In the genomic region with DNA sequence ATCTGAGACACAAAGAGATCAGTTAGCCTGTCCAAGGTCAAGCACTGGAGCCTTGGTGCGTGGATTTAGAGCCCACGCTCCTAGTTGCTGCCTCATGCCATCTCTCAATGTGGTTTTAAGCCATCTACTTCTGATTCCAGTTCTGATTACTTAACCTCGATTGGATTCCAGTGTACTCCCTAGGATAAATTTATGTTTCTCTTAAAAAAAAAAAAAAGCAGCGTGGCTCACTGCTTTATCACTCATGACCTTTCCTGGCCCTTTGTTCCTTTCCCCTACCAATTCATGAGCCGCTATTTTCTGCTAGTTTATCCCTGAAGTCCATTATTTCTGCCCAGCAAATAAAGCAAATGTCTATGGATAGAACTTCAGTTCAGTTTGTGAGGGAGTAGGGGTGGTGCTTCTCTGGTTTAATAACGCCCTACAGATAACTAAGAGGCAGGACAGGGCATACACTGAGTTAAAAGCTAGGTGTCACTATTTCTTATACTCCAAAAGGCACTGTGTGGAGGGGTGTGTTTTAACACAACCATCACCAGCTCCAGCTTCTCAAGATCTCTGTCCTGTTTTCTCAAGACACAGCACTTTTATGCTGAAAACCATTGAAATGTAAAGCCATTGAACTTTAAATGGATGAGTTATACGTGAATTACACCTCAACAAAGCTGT, we compare ENCODE assay signal across 11 cellular contexts. TPM values are rescaled to one million over a fixed set of nuclear protein-coding genes. Genes with fewer than 3 reads are reported as not detected.
DNase-seq lines count a peak whose midpoint lies in the region; ATAC-seq, FAIRE-seq and TF ChIP-seq lines count a peak whose summit lies in the region.
"Had no signal": no experiment of that assay in that cellular context is flagged by ENCODE, and none has a peak within 500 bp of the region (broad histone marks: within the 10 kb centered on the region; RNA-seq: fewer than 3 reads in every experiment).

No MANE protein-coding gene starts in this region.

- H3K4me3 ChIP-seq in Jurkat, Clone E6-1 (ENCODE audit: low read length) = no peak overlapping the region
- H3K4me3 ChIP-seq in bronchial epithelial cell (ENCODE audit: low read depth, low read length) (no peak overlapping the region), neural progenitor cell (no peak overlapping the region)
- H3K4me3 ChIP-seq: BLaER1, heart right ventricle had no signal

- peaks cover 5% of the 10 kb centered on the region for H3K27me3 Mint-ChIP-seq in neural progenitor cell (ENCODE audit: insufficient read depth, low read depth)

- peaks cover 6% of the 10 kb centered on the region for H3K9me3 Mint-ChIP-seq in neural progenitor cell
- H3K9me3 Mint-ChIP-seq: stimulated activated naive CD8-positive, alpha-beta T cell treated with anti-CD3 and anti-CD28 coated beads, Interleukin-15, Interleukin-2, amounts not matched to agents 100 ng/mL and 50 ng/mL, for 24 hours had no signal

- TF ChIP-seq CTCF in bronchial epithelial cell (IDR thresholded peaks at IDR 0.05; ENCODE audit: insufficient read depth, low read length, severe bottlenecking) (peak; percentile 46), neural progenitor cell (IDR thresholded peaks at IDR 0.05) (peak; percentile 25)

- H3K4me1 ChIP-seq in neural progenitor cell = peaks cover 25% of the 10 kb centered on the region

- H3K4me1 Mint-ChIP-seq in neural progenitor cell = peaks cover 20% of the 10 kb centered on the region

- no peak overlapping the region for H3K4me3 Mint-ChIP-seq in neural progenitor cell
- H3K4me3 Mint-ChIP-seq: stimulated activated naive CD8-positive, alpha-beta T cell treated with anti-CD3 and anti-CD28 coated beads, Interleukin-15, Interleukin-2, amounts not matched to agents 100 ng/mL and 50 ng/mL, for 24 hours had no signal

- H3K27ac Mint-ChIP-seq in neural progenitor cell = no peak overlapping the region
- H3K27ac Mint-ChIP-seq: stimulated activated naive CD8-positive, alpha-beta T cell treated with anti-CD3 and anti-CD28 coated beads, Interleukin-15, Interleukin-2, amounts not matched to agents 100 ng/mL and 50 ng/mL, for 24 hours had no signal

- H2AFZ ChIP-seq in neural progenitor cell (replicated peaks) = no peak overlapping the region

- H4K20me1 ChIP-seq in neural progenitor cell (ENCODE audit: low read depth) = no peaks in the 10 kb centered on the region
- H4K20me1 ChIP-seq: BLaER1 had no signal

- H3K79me2 ChIP-seq in neural progenitor cell (ENCODE audit: low read depth) = no peaks in the 10 kb centered on the region

- peaks cover 12% of the 10 kb centered on the region for H3F3A ChIP-seq in neural progenitor cell (ENCODE audit: low read depth)

- ATAC-seq in HG03039 (IDR thresholded peaks at IDR 0.05; ENCODE audit: unreplicated experiment) = no peak

- no peak overlapping the region for H3K27ac ChIP-seq in neural progenitor cell
- H3K27ac ChIP-seq: BLaER1, heart right ventricle had no signal

- DNase-seq in NCI-H2107 treated with DMSO at 0.1 percent for 48 hours (lab: John Stamatoyannopoulos, UW; ENCODE audit: unreplicated experiment) (peak; percentile 36), NCI-H2107 (lab: John Stamatoyannopoulos, UW) (no peak), bronchial epithelial cell (ENCODE audit: low read depth) (peak; percentile 47), neural progenitor cell (ENCODE audit: low spot score) (no peak), AG20443 (ENCODE audit: low spot score) (no peak), NCI-H2029 (lab: John Stamatoyannopoulos, UW) (no peak)
- DNase-seq in Jurkat, Clone E6-1 (ENCODE audit: low read depth, low spot score) = peak; percentile 37
- DNase-seq: heart right ventricle had no signal

- no peak overlapping the region for H3K9ac ChIP-seq in neural progenitor cell
- H3K9ac ChIP-seq: BLaER1 had no signal

- FAIRE-seq in bronchial epithelial cell (lab: Jason Lieb, UNC) = no peak

- H3K36me3 ChIP-seq in bronchial epithelial cell (ENCODE audit: control insufficient read depth, insufficient read depth, low read length) (no peaks in the 10 kb centered on the region), neural progenitor cell (no peaks in the 10 kb centered on the region)
- H3K36me3 ChIP-seq: BLaER1, heart right ventricle had no signal

- H3K36me3 Mint-ChIP-seq in neural progenitor cell = no peaks in the 10 kb centered on the region

- no peaks in the 10 kb centered on the region for H3K9me3 ChIP-seq in neural progenitor cell (ENCODE audit: low read depth)

- H3K27me3 ChIP-seq in bronchial epithelial cell (ENCODE audit: control insufficient read depth, insufficient read depth, low read length) (no peaks in the 10 kb centered on the region), neural progenitor cell (no peaks in the 10 kb centered on the region)
- H3K27me3 ChIP-seq: BLaER1 had no signal

- H3K4me2 ChIP-seq in neural progenitor cell = no peak overlapping the region
- H3K4me2 ChIP-seq: BLaER1 had no signal

RNA-seq across cellular contexts. Expression of a gene that starts 9.8 kb away (rescaled TPM):
- 10.3 TPM for polyA plus RNA-seq in Jurkat, Clone E6-1 (2012; ENCODE audit: insufficient read depth, insufficient read length)
- total RNA-seq in bronchial epithelial cell = 1.8 TPM in 2 replicates
- 11.1 and 12.2 TPM in 2 replicates for total RNA-seq in neural progenitor cell (ENCODE audit: low replicate concordance)

Comparison
In these comparisons a context has a peak if more than half of its experiments do, and no peak if none do; other contexts are left out.
1. DNase-seq: peak in NCI-H2107 treated with DMSO at 0.1 percent for 48 hours (single experiment), Jurkat, Clone E6-1 (single experiment) and bronchial epithelial cell (single experiment); none in NCI-H2107 (single experiment), neural progenitor cell (single experiment), AG20443 (single experiment) and NCI-H2029 (single experiment).